2 cellular contexts compared by ENCODE assay signal in the genomic region with DNA sequence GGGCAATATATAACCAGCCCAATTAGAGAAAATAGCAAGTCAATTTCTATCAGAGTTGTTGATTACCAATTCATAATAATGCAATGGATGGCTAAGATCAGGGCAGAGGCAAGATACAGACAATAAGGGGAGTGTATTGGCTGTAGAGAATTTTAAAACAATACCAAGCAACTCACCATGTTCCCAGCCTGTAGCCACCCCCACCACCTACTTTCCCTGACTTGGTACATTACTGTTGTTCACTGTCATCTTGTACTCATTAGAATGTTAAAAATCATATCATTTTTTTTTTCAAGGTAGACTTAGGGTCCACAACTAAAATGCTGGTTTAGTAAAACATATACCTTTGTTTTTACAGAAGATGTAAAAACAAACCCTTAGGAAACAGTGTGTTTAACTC.
TF ChIP-seq lines count a peak whose summit lies in the region.

No MANE protein-coding gene starts in this region.

TF ChIP-seq in GM23338, 12 proteins besides CTCF, POLR2A, EP300 and RAD21:
- TF ChIP-seq, protein P1, sequence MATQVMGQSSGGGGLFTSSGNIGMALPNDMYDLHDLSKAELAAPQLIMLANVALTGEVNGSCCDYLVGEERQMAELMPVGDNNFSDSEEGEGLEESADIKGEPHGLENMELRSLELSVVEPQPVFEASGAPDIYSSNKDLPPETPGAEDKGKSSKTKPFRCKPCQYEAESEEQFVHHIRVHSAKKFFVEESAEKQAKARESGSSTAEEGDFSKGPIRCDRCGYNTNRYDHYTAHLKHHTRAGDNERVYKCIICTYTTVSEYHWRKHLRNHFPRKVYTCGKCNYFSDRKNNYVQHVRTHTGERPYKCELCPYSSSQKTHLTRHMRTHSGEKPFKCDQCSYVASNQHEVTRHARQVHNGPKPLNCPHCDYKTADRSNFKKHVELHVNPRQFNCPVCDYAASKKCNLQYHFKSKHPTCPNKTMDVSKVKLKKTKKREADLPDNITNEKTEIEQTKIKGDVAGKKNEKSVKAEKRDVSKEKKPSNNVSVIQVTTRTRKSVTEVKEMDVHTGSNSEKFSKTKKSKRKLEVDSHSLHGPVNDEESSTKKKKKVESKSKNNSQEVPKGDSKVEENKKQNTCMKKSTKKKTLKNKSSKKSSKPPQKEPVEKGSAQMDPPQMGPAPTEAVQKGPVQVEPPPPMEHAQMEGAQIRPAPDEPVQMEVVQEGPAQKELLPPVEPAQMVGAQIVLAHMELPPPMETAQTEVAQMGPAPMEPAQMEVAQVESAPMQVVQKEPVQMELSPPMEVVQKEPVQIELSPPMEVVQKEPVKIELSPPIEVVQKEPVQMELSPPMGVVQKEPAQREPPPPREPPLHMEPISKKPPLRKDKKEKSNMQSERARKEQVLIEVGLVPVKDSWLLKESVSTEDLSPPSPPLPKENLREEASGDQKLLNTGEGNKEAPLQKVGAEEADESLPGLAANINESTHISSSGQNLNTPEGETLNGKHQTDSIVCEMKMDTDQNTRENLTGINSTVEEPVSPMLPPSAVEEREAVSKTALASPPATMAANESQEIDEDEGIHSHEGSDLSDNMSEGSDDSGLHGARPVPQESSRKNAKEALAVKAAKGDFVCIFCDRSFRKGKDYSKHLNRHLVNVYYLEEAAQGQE (IDR thresholded peaks at IDR 0.05; ENCODE audit: unreplicated experiment), result no peak
- TF ChIP-seq STAT1 (IDR thresholded peaks at IDR 0.05; ENCODE audit: unreplicated experiment) (no peak), ZNF331 (CRISPR knock-in tag; IDR thresholded peaks at IDR 0.05; ENCODE audit: low read depth) (no peak), CREB1 (CRISPR knock-in tag; IDR thresholded peaks at IDR 0.05; ENCODE audit: low read depth) (no peak), POLR2AphosphoS5 (IDR thresholded peaks at IDR 0.05; ENCODE audit: low read depth) (no peak), JUNB (IDR thresholded peaks at IDR 0.05; ENCODE audit: unreplicated experiment) (no peak), ZNF114 (CRISPR knock-in tag; IDR thresholded peaks at IDR 0.05) (no peak)
- TF ChIP-seq, protein P2, sequence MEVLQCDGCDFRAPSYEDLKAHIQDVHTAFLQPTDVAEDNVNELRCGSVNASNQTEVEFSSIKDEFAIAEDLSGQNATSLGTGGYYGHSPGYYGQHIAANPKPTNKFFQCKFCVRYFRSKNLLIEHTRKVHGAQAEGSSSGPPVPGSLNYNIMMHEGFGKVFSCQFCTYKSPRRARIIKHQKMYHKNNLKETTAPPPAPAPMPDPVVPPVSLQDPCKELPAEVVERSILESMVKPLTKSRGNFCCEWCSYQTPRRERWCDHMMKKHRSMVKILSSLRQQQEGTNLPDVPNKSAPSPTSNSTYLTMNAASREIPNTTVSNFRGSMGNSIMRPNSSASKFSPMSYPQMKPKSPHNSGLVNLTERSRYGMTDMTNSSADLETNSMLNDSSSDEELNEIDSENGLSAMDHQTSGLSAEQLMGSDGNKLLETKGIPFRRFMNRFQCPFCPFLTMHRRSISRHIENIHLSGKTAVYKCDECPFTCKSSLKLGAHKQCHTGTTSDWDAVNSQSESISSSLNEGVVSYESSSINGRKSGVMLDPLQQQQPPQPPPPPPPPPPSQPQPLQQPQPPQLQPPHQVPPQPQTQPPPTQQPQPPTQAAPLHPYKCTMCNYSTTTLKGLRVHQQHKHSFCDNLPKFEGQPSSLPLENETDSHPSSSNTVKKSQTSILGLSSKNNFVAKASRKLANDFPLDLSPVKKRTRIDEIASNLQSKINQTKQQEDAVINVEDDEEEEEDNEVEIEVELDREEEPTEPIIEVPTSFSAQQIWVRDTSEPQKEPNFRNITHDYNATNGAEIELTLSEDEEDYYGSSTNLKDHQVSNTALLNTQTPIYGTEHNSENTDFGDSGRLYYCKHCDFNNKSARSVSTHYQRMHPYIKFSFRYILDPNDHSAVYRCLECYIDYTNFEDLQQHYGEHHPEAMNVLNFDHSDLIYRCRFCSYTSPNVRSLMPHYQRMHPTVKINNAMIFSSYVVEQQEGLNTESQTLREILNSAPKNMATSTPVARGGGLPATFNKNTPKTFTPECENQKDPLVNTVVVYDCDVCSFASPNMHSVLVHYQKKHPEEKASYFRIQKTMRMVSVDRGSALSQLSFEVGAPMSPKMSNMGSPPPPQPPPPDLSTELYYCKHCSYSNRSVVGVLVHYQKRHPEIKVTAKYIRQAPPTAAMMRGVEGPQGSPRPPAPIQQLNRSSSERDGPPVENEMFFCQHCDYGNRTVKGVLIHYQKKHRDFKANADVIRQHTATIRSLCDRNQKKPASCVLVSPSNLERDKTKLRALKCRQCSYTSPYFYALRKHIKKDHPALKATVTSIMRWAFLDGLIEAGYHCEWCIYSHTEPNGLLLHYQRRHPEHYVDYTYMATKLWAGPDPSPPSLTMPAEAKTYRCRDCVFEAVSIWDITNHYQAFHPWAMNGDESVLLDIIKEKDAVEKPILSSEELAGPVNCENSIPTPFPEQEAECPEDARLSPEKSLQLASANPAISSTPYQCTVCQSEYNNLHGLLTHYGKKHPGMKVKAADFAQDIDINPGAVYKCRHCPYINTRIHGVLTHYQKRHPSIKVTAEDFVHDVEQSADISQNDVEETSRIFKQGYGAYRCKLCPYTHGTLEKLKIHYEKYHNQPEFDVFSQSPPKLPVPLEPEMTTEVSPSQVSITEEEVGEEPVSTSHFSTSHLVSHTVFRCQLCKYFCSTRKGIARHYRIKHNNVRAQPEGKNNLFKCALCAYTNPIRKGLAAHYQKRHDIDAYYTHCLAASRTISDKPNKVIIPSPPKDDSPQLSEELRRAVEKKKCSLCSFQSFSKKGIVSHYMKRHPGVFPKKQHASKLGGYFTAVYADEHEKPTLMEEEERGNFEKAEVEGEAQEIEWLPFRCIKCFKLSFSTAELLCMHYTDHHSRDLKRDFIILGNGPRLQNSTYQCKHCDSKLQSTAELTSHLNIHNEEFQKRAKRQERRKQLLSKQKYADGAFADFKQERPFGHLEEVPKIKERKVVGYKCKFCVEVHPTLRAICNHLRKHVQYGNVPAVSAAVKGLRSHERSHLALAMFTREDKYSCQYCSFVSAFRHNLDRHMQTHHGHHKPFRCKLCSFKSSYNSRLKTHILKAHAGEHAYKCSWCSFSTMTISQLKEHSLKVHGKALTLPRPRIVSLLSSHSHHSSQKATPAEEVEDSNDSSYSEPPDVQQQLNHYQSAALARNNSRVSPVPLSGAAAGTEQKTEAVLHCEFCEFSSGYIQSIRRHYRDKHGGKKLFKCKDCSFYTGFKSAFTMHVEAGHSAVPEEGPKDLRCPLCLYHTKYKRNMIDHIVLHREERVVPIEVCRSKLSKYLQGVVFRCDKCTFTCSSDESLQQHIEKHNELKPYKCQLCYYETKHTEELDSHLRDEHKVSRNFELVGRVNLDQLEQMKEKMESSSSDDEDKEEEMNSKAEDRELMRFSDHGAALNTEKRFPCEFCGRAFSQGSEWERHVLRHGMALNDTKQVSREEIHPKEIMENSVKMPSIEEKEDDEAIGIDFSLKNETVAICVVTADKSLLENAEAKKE (CRISPR knock-in tag; IDR thresholded peaks at IDR 0.05), result no peak
- TF ChIP-seq, protein P3, sequence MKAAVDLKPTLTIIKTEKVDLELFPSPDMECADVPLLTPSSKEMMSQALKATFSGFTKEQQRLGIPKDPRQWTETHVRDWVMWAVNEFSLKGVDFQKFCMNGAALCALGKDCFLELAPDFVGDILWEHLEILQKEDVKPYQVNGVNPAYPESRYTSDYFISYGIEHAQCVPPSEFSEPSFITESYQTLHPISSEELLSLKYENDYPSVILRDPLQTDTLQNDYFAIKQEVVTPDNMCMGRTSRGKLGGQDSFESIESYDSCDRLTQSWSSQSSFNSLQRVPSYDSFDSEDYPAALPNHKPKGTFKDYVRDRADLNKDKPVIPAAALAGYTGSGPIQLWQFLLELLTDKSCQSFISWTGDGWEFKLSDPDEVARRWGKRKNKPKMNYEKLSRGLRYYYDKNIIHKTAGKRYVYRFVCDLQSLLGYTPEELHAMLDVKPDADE (IDR thresholded peaks at IDR 0.05), result no peak

TF ChIP-seq in K562, 482 proteins besides CTCF, POLR2A, EP300 and RAD21 (continued from another document):
- TF ChIP-seq, protein P4, sequence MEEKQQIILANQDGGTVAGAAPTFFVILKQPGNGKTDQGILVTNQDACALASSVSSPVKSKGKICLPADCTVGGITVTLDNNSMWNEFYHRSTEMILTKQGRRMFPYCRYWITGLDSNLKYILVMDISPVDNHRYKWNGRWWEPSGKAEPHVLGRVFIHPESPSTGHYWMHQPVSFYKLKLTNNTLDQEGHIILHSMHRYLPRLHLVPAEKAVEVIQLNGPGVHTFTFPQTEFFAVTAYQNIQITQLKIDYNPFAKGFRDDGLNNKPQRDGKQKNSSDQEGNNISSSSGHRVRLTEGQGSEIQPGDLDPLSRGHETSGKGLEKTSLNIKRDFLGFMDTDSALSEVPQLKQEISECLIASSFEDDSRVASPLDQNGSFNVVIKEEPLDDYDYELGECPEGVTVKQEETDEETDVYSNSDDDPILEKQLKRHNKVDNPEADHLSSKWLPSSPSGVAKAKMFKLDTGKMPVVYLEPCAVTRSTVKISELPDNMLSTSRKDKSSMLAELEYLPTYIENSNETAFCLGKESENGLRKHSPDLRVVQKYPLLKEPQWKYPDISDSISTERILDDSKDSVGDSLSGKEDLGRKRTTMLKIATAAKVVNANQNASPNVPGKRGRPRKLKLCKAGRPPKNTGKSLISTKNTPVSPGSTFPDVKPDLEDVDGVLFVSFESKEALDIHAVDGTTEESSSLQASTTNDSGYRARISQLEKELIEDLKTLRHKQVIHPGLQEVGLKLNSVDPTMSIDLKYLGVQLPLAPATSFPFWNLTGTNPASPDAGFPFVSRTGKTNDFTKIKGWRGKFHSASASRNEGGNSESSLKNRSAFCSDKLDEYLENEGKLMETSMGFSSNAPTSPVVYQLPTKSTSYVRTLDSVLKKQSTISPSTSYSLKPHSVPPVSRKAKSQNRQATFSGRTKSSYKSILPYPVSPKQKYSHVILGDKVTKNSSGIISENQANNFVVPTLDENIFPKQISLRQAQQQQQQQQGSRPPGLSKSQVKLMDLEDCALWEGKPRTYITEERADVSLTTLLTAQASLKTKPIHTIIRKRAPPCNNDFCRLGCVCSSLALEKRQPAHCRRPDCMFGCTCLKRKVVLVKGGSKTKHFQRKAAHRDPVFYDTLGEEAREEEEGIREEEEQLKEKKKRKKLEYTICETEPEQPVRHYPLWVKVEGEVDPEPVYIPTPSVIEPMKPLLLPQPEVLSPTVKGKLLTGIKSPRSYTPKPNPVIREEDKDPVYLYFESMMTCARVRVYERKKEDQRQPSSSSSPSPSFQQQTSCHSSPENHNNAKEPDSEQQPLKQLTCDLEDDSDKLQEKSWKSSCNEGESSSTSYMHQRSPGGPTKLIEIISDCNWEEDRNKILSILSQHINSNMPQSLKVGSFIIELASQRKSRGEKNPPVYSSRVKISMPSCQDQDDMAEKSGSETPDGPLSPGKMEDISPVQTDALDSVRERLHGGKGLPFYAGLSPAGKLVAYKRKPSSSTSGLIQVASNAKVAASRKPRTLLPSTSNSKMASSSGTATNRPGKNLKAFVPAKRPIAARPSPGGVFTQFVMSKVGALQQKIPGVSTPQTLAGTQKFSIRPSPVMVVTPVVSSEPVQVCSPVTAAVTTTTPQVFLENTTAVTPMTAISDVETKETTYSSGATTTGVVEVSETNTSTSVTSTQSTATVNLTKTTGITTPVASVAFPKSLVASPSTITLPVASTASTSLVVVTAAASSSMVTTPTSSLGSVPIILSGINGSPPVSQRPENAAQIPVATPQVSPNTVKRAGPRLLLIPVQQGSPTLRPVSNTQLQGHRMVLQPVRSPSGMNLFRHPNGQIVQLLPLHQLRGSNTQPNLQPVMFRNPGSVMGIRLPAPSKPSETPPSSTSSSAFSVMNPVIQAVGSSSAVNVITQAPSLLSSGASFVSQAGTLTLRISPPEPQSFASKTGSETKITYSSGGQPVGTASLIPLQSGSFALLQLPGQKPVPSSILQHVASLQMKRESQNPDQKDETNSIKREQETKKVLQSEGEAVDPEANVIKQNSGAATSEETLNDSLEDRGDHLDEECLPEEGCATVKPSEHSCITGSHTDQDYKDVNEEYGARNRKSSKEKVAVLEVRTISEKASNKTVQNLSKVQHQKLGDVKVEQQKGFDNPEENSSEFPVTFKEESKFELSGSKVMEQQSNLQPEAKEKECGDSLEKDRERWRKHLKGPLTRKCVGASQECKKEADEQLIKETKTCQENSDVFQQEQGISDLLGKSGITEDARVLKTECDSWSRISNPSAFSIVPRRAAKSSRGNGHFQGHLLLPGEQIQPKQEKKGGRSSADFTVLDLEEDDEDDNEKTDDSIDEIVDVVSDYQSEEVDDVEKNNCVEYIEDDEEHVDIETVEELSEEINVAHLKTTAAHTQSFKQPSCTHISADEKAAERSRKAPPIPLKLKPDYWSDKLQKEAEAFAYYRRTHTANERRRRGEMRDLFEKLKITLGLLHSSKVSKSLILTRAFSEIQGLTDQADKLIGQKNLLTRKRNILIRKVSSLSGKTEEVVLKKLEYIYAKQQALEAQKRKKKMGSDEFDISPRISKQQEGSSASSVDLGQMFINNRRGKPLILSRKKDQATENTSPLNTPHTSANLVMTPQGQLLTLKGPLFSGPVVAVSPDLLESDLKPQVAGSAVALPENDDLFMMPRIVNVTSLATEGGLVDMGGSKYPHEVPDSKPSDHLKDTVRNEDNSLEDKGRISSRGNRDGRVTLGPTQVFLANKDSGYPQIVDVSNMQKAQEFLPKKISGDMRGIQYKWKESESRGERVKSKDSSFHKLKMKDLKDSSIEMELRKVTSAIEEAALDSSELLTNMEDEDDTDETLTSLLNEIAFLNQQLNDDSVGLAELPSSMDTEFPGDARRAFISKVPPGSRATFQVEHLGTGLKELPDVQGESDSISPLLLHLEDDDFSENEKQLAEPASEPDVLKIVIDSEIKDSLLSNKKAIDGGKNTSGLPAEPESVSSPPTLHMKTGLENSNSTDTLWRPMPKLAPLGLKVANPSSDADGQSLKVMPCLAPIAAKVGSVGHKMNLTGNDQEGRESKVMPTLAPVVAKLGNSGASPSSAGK (IDR thresholded peaks at IDR 0.05), result no peak
- no peak for TF ChIP-seq RBFOX2 (IDR thresholded peaks at IDR 0.05; ENCODE audit: low read depth, low read length)
